ENCODE assay signal across 14 cellular contexts in the genomic region with DNA sequence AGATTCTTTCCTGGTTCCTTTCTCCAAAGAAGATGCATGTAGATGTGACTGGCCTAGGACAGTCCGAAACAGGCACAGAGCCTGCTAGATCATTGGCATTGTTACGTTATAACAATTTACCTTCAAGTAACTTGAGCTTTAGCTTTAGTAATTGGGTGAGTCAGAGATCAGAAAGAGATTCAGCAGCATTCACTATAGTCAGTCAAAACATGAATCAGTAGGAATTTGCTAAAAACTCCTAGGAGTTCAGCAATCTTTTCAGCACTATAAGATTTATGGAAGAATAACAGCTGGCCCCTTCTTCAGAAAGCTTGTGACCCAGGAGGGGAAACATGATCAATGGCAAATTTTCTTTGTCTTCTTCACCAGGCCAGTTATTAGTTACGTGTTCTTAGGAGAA.
DNase-seq lines count a peak whose midpoint lies in the region; ATAC-seq and TF ChIP-seq lines count a peak whose summit lies in the region.
"Had no signal": no experiment of that assay in that cellular context is flagged by ENCODE, and none has a peak within 500 bp of the region (broad histone marks: within the 10 kb centered on the region; RNA-seq: fewer than 3 reads in every experiment).

No MANE protein-coding gene starts in this region.

- H4K8ac ChIP-seq in IMR-90 (ENCODE audit: low read depth in 2 of 2, low read length in 2 of 2) (peak overlapping the region; percentile 41 to 63; a peak in 3 of 4 replicates), mesenchymal stem cell (ENCODE audit: low read length) (no peak overlapping the region)

- H3K27me3 ChIP-seq in IMR-90 (ENCODE audit: control insufficient read depth, insufficient read depth, low read length) (no peaks in the 10 kb centered on the region), mesenchymal stem cell (ENCODE audit: control insufficient read depth in 1 of 2, insufficient read depth in 1 of 2, low read length in 2 of 2) (peaks cover 0 to 5% of the 10 kb centered on the region in 2 experiments)
- H3K27me3 ChIP-seq: left lung had no signal

- H2AFZ ChIP-seq in IMR-90 (replicated peaks; ENCODE audit: low read length, poor library complexity) (no peak overlapping the region), mesenchymal stem cell (ENCODE audit: low read depth, low read length) (no peak overlapping the region)

- DNase-seq in AG08395 (ENCODE audit: low spot score), result peak; percentile 51
- peak; percentile 88 for DNase-seq in IMR-90
- peak; percentile 63 for DNase-seq in MCF 10A (ENCODE audit: unreplicated experiment)
- peak; percentile 55 for DNase-seq in mesenchymal stem cell
- DNase-seq in putamen (ENCODE audit: low spot score), result no peak
- DNase-seq in SK-N-DZ (ENCODE audit: low spot score), result no peak
- DNase-seq: left lung; NCI-H2029 treated with DMSO at 0.1 percent for 48 hours; stimulated activated CD4-positive, alpha-beta T cell treated with anti-CD3 and anti-CD28 coated beads, Interleukin-1b, Interleukin-23, amount 100 ng/mL, for 48 hours had no signal

- no peak overlapping the region for H3K14ac ChIP-seq in IMR-90 (replicated peaks; ENCODE audit: low read depth, low read length)
- no peak overlapping the region for H3K14ac ChIP-seq in mesenchymal stem cell (ENCODE audit: low read length in 2 of 2)

- no TSS peak for BruUV-seq in IMR-90 (replicated peaks; lab: Mats Ljungman, UMichigan)
- BruUV-seq in MCF 10A (replicated peaks; lab: Mats Ljungman, UMichigan), result no TSS peak

- H3K9me3 ChIP-seq in IMR-90 (ENCODE audit: control insufficient read depth, insufficient read depth, low read length) (peaks cover 4% of the 10 kb centered on the region), mesenchymal stem cell (ENCODE audit: control insufficient read depth, low read length) (peaks cover 13% of the 10 kb centered on the region)
- H3K9me3 ChIP-seq: left lung, prostate gland had no signal

- H2BK12ac ChIP-seq in mesenchymal stem cell (ENCODE audit: low read length in 2 of 2), result no peak overlapping the region

- TF ChIP-seq RAD21 in IMR-90 (IDR thresholded peaks at IDR 0.05; ENCODE audit: low read length), result no peak

- peaks cover 8% of the 10 kb centered on the region for H3K9me3 Mint-ChIP-seq in MCF 10A (ENCODE audit: unreplicated experiment)

- H3K27me3 Mint-ChIP-seq in MCF 10A (ENCODE audit: insufficient read depth, unreplicated experiment), result no peaks in the 10 kb centered on the region

- no peak overlapping the region for H3K4me2 ChIP-seq in IMR-90 (ENCODE audit: low read depth, low read length)
- no peak overlapping the region for H3K4me2 ChIP-seq in mesenchymal stem cell (ENCODE audit: low read length, poor library complexity, severe bottlenecking)

- H2BK5ac ChIP-seq in IMR-90 (ENCODE audit: low read depth, low read length, poor library complexity, severe bottlenecking) (peak overlapping the region; percentile 96), mesenchymal stem cell (ENCODE audit: low read depth, low read length, poor library complexity, severe bottlenecking) (no peak overlapping the region)

- H3K9ac ChIP-seq in IMR-90 (ENCODE audit: low read depth, low read length) (no peak overlapping the region), mesenchymal stem cell (ENCODE audit: low read length) (peak overlapping the region; percentile 4)

- H3K56ac ChIP-seq in IMR-90 (ENCODE audit: extremely low read depth, insufficient read depth, low read length), result peak overlapping the region; percentile 14

- H3K18ac ChIP-seq in IMR-90 (ENCODE audit: low read depth, low read length) (peak overlapping the region; percentile 97; the same call in 1 of the 2 replicates), mesenchymal stem cell (ENCODE audit: low read depth in 1 of 2, low read length in 2 of 2) (no peak overlapping the region)

- no peak for TF ChIP-seq POLR2A in IMR-90 (IDR thresholded peaks at IDR 0.05; ENCODE audit: low read depth, low read length)

- CTCF ChIA-PET in IMR-90 (lab: Yijun Ruan, JAX), result interaction anchor here (0.8 kb wide), 1 partner anchor 60 kb away, joined by 4 read pairs; no protein-coding TSS in a partner anchor
- CTCF ChIA-PET in MCF 10A (lab: Yijun Ruan, JAX), result interaction anchor here (1.0 to 1.7 kb wide), 2 partner anchors 16 to 313 kb away, joined by 3 read pairs; no protein-coding TSS in a partner anchor

- ATAC-seq in IMR-90 (ENCODE audit: low read depth) (peak; percentile 58), HG03432 (IDR thresholded peaks at IDR 0.05; ENCODE audit: unreplicated experiment) (no peak)
- no peak for ATAC-seq in activated CD4-positive, CD25-positive, alpha-beta regulatory T cell treated with anti-CD3 and anti-CD28 coated beads, Interleukin-2, amount 50 U/mL, for 24 hours
- ATAC-seq: left lung, Right ventricle myocardium inferior had no signal

- H3K4me1 ChIP-seq in IMR-90 (ENCODE audit: control insufficient read depth, insufficient read depth, low read length) (peaks cover 23% of the 10 kb centered on the region; the same call in 1 of the 2 replicates), mesenchymal stem cell (ENCODE audit: control insufficient read depth, insufficient read depth, low read depth, low read length) (no peaks in the 10 kb centered on the region)
- H3K4me1 ChIP-seq: prostate gland had no signal

- POLR2A ChIA-PET in IMR-90 (lab: Charles Lee; ENCODE audit: unreplicated experiment) (interaction anchor here (0.6 kb wide), 1 partner anchor 273 kb away, joined by 3 read pairs; no protein-coding TSS in a partner anchor), MCF 10A (lab: Yijun Ruan, JAX) (interaction anchor here (0.6 kb wide), 1 partner anchor 55 kb away, joined by 4 read pairs; no protein-coding TSS in a partner anchor)

- H3K4ac ChIP-seq in IMR-90 (ENCODE audit: low read depth, low read length) (peak overlapping the region; percentile 77; the same call in 1 of the 2 replicates), mesenchymal stem cell (ENCODE audit: low read depth in 1 of 2, low read length in 2 of 2) (no peak overlapping the region)

- H3K79me1 ChIP-seq in IMR-90 (ENCODE audit: low read depth in 1 of 2, low read length in 2 of 2) (0 out of 4 replicates have a peak, but pooled peaks cover 0 to 4% of the 10 kb centered on the region in 2 experiments), mesenchymal stem cell (replicated peaks; ENCODE audit: low read length, poor library complexity, severe bottlenecking) (no peaks in the 10 kb centered on the region)

- H2AK9ac ChIP-seq in IMR-90 (replicated peaks; ENCODE audit: low read depth, low read length, poor library complexity), result no peak overlapping the region

- intact Hi-C loops in IMR-90 (cut with micrococcal nuclease) (no loop called here), MCF 10A (cut with micrococcal nuclease) (no loop called here)

- H2AK5ac ChIP-seq in IMR-90 (ENCODE audit: low read depth, low read length) (no peak overlapping the region), mesenchymal stem cell (ENCODE audit: low read length, severe bottlenecking) (no peak overlapping the region)

- H2BK15ac ChIP-seq in IMR-90 (ENCODE audit: low read depth, low read length), result peak overlapping the region; percentile 92; the same call in 1 of the 3 replicates
- no peak overlapping the region for H2BK15ac ChIP-seq in mesenchymal stem cell (ENCODE audit: low read depth, poor library complexity, severe bottlenecking)

- H3K27ac Mint-ChIP-seq in MCF 10A (ENCODE audit: low read depth, unreplicated experiment), result no peak overlapping the region
- H3K27ac Mint-ChIP-seq: activated naive CD8-positive, alpha-beta T cell had no signal

- TF ChIP-seq CTCF in IMR-90 (conservative IDR thresholded peaks at IDR 0.05; ENCODE audit: low read depth, low read length) (no peak), MCF 10A (IDR thresholded peaks at IDR 0.05; ENCODE audit: unreplicated experiment) (no peak)

- H4K91ac ChIP-seq in IMR-90 (ENCODE audit: insufficient read depth, low read depth, low read length) (0 out of 2 replicates have a peak overlapping the region, but pooled peaks have one; percentile 21), mesenchymal stem cell (ENCODE audit: low read length) (no peak overlapping the region)

- in situ Hi-C loops in IMR-90 (cut with MboI; ENCODE audit: low sequenced_read_pairs), result no loop called here

- WGBS in IMR-90 (ENCODE audit: extremely low coverage in 2 of 2, insufficient read length in 1 of 2), 2 experiments, result no CpG with 5 or more reads among the region's 3 CpGs
- 88% methylated on average over 2 of the region's 3 CpGs for WGBS in mesenchymal stem cell

- no peak overlapping the region for H3K23ac ChIP-seq in IMR-90 (ENCODE audit: low read depth, low read length)
- H3K23ac ChIP-seq in mesenchymal stem cell (ENCODE audit: low read length in 2 of 2), result no peak overlapping the region

- H3K36me3 ChIP-seq in IMR-90 (ENCODE audit: control insufficient read depth, insufficient read depth, low read length), result no peaks in the 10 kb centered on the region
- no peaks in the 10 kb centered on the region for H3K36me3 ChIP-seq in mesenchymal stem cell (ENCODE audit: control insufficient read depth in 1 of 2, insufficient read depth in 2 of 2, low read depth in 1 of 2, low read length in 2 of 2)
- H3K36me3 ChIP-seq: left lung, prostate gland had no signal

- H2BK20ac ChIP-seq in IMR-90 (ENCODE audit: low read depth, low read length), result peak overlapping the region; percentile 83; the same call in 1 of the 2 replicates

- no peak overlapping the region for H3K4me3 Mint-ChIP-seq in MCF 10A (ENCODE audit: unreplicated experiment)
- H3K4me3 Mint-ChIP-seq: activated naive CD8-positive, alpha-beta T cell had no signal

- dilution Hi-C loops in IMR-90 (cut with HindIII; ENCODE audit: low sequenced_read_pairs, unreplicated experiment), result no loop called here

- H2BK120ac ChIP-seq in IMR-90 (ENCODE audit: low read depth, low read length) (peak overlapping the region; percentile 70), mesenchymal stem cell (ENCODE audit: low read depth, low read length) (no peak overlapping the region)

- no peaks in the 10 kb centered on the region for H3K36me3 Mint-ChIP-seq in MCF 10A (ENCODE audit: insufficient read depth, unreplicated experiment)
- H3K36me3 Mint-ChIP-seq: activated naive CD8-positive, alpha-beta T cell had no signal

- H4K5ac ChIP-seq in IMR-90 (ENCODE audit: low read depth, low read length), result peak overlapping the region; percentile 77; the same call in 1 of the 2 replicates

- H3K4me3 ChIP-seq in IMR-90 (ENCODE audit: insufficient read depth, low read depth, low read length), result no peak overlapping the region
- no peak overlapping the region for H3K4me3 ChIP-seq in mesenchymal stem cell (ENCODE audit: insufficient read depth in 1 of 2, low read depth in 1 of 2, low read length in 2 of 2)
- H3K4me3 ChIP-seq: left lung, prostate gland had no signal

- H3K27ac ChIP-seq in IMR-90 (ENCODE audit: insufficient read depth, low read length) (peak overlapping the region; percentile 74), mesenchymal stem cell (ENCODE audit: low read length, poor library complexity, severe bottlenecking) (no peak overlapping the region)
- H3K27ac ChIP-seq: left lung, prostate gland had no signal

- H3K9me1 ChIP-seq in IMR-90 (ENCODE audit: insufficient read depth, low read length), result peaks cover 9% of the 10 kb centered on the region; the same call in 1 of the 2 replicates

- peaks cover 16% of the 10 kb centered on the region for H3K4me1 Mint-ChIP-seq in MCF 10A (ENCODE audit: insufficient read depth, unreplicated experiment)

- no peaks in the 10 kb centered on the region for H4K20me1 ChIP-seq in IMR-90 (ENCODE audit: insufficient read depth, low read length)

TF ChIP-seq in IMR-90, 13 proteins besides CTCF, POLR2A, EP300 and RAD21 (continues in another document):
- TF ChIP-seq MAZ (IDR thresholded peaks at IDR 0.05; ENCODE audit: borderline replicate concordance, low read depth, low read length), result no peak

Comparison
In these comparisons a context has a peak if more than half of its experiments do, and no peak if none do; other contexts are left out.
1. DNase-seq: peak in AG08395 (single experiment), IMR-90 (single experiment), MCF 10A (single experiment) and mesenchymal stem cell (single experiment); none in putamen (single experiment) and SK-N-DZ (single experiment).